1 cellular context compared by ENCODE assay signal in the genomic region with DNA sequence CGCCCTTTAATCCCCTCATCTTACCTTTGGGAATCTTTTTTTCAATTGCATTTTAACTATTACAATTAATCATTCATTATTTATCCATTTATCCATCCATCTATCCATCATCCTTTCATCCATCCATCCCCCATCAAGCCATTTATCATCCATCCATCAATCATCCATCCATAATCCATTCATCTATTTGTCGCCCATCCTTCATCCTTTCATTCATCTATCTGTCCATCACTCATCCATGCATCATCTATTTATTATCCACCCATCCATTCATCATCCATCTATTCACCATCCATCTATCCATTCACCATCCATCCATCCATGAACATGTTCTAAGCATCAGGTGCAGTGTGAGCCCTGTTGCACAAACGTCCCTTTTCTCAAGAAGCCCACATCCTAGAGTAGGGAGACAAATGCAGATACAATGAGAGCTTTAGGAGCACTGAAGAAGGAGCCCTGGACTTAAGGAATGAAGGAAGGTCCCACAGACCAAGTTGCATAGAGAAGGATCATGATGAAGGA.
TF ChIP-seq lines count a peak whose summit lies in the region.

No MANE protein-coding gene starts in this region.

TF ChIP-seq in H1, 55 proteins besides CTCF, POLR2A, EP300 and RAD21:
- TF ChIP-seq SRF (IDR thresholded peaks at IDR 0.05; ENCODE audit: low read depth, low read length) (no peak), TEAD4 (IDR thresholded peaks at IDR 0.05; ENCODE audit: low read depth, low read length) (no peak), RNF2 (IDR thresholded peaks at IDR 0.05; ENCODE audit: borderline replicate concordance, low read depth, low read length, missing control alignments, poor library complexity, severe bottlenecking) (no peak), FOSL1 (IDR thresholded peaks at IDR 0.05; ENCODE audit: insufficient read depth, low read depth, low read length) (no peak), CHD2 (IDR thresholded peaks at IDR 0.05; ENCODE audit: low read length) (no peak), RXRA (IDR thresholded peaks at IDR 0.05; ENCODE audit: insufficient read depth, low read depth, low read length) (no peak), HDAC6 (IDR thresholded peaks at IDR 0.05; ENCODE audit: low read depth, low read length) (no peak), ZNF274 (IDR thresholded peaks at IDR 0.05; ENCODE audit: borderline replicate concordance, extremely low read depth, low read length) (no peak), NANOG (IDR thresholded peaks at IDR 0.05; ENCODE audit: insufficient read depth, low read depth, low read length, poor library complexity, severe bottlenecking) (no peak), SAP30 (IDR thresholded peaks at IDR 0.05; ENCODE audit: insufficient read depth, insufficient replicate concordance, low read length) (no peak), YY1 (IDR thresholded peaks at IDR 0.05; ENCODE audit: low read depth, low read length) (no peak), NRF1 (IDR thresholded peaks at IDR 0.05; ENCODE audit: low read depth, low read length) (no peak), CEBPB (IDR thresholded peaks at IDR 0.05; ENCODE audit: low read depth, low read length) (no peak), SP4 (IDR thresholded peaks at IDR 0.05; ENCODE audit: low read length) (no peak), BACH1 (IDR thresholded peaks at IDR 0.05; ENCODE audit: low read length) (no peak), POU5F1 (IDR thresholded peaks at IDR 0.05; ENCODE audit: low read depth, low read length) (no peak), SP2 (IDR thresholded peaks at IDR 0.05; ENCODE audit: low read length) (no peak), SIX5 (IDR thresholded peaks at IDR 0.05; ENCODE audit: low read depth, low read length) (no peak), CREB1 (IDR thresholded peaks at IDR 0.05) (no peak)
- TF ChIP-seq, protein P1, sequence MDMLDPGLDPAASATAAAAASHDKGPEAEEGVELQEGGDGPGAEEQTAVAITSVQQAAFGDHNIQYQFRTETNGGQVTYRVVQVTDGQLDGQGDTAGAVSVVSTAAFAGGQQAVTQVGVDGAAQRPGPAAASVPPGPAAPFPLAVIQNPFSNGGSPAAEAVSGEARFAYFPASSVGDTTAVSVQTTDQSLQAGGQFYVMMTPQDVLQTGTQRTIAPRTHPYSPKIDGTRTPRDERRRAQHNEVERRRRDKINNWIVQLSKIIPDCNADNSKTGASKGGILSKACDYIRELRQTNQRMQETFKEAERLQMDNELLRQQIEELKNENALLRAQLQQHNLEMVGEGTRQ (IDR thresholded peaks at IDR 0.05; ENCODE audit: low read length) = no peak
